In genomic region chr1:153578936-153579335, GRCh38 we compare ENCODE assay signal across 32 cellular contexts. TPM values are rescaled to one million over a fixed set of nuclear protein-coding genes. Genes with fewer than 3 reads are reported as not detected.
A peak's percentile ranks its signal among the peaks of the same experiment; 100 is the strongest.
DNase-seq lines count a peak whose midpoint lies in the region; TF ChIP-seq lines count a peak whose summit lies in the region.
"Had no signal": no experiment of that assay in that cellular context is flagged by ENCODE, and none has a peak within 500 bp of the region (broad histone marks: within the 10 kb centered on the region; RNA-seq: fewer than 3 reads in every experiment).

No MANE protein-coding gene starts in this region.

- no peaks in the 10 kb centered on the region for H3K9me3 ChIP-seq in SJSA1 (replicated peaks)
- no peaks in the 10 kb centered on the region for H3K9me3 ChIP-seq in mesenchymal stem cell (ENCODE audit: control insufficient read depth, low read length)
- no peaks in the 10 kb centered on the region for H3K9me3 ChIP-seq in smooth muscle cell (replicated peaks; ENCODE audit: low read depth)
- H3K9me3 ChIP-seq in effector memory CD4-positive, alpha-beta T cell (ENCODE audit: control insufficient read depth, low read length) = no peaks in the 10 kb centered on the region
- no peaks in the 10 kb centered on the region for H3K9me3 ChIP-seq in H9 (ENCODE audit: control insufficient read depth, low read depth, low read length)
- H3K9me3 ChIP-seq: heart left ventricle, MG63, pancreas had no signal

- H2BK12ac ChIP-seq in mesenchymal stem cell (ENCODE audit: low read length in 2 of 2) (no peak overlapping the region), H9 (ENCODE audit: insufficient read length, low read depth, low read length) (no peak overlapping the region)

- H2BK15ac ChIP-seq in mesenchymal stem cell (ENCODE audit: low read depth, poor library complexity, severe bottlenecking) (no peak overlapping the region), H9 (ENCODE audit: low read depth, low read length) (no peak overlapping the region)

- no peaks in the 10 kb centered on the region for H3K27me3 ChIP-seq in SJSA1 (replicated peaks)
- no peaks in the 10 kb centered on the region for H3K27me3 ChIP-seq in mesenchymal stem cell (ENCODE audit: control insufficient read depth in 1 of 2, insufficient read depth in 1 of 2, low read length in 2 of 2)
- H3K27me3 ChIP-seq in smooth muscle cell (ENCODE audit: low read depth) = no peaks in the 10 kb centered on the region
- H3K27me3 ChIP-seq in effector memory CD4-positive, alpha-beta T cell (replicated peaks; ENCODE audit: control insufficient read depth, insufficient read depth, low read length, poor library complexity, severe bottlenecking) = no peaks in the 10 kb centered on the region
- no peaks in the 10 kb centered on the region for H3K27me3 ChIP-seq in H9 (ENCODE audit: insufficient read depth, low read length)
- H3K27me3 ChIP-seq: BLaER1, foreskin keratinocyte, heart left ventricle, MG63, pancreas had no signal

- H4K20me1 ChIP-seq in smooth muscle cell (ENCODE audit: low read depth) (no peaks in the 10 kb centered on the region), H9 (ENCODE audit: control insufficient read depth, insufficient read depth, insufficient read length) (no peaks in the 10 kb centered on the region)
- H4K20me1 ChIP-seq: BLaER1 had no signal

- DNase-seq in EL (peak; percentile 53), SJSA1 (ENCODE audit: low read depth in 1 of 2, low spot score in 2 of 2) (no peak), mesenchymal stem cell (no peak), smooth muscle cell (lab: John Stamatoyannopoulos, UW; ENCODE audit: unreplicated experiment) (no peak), H9 (no peak), epidermal melanocyte (ENCODE audit: insufficient read length, low spot score) (no peak)
- no peak for DNase-seq in effector memory CD4-positive, alpha-beta T cell
- DNase-seq: activated CD4-positive, alpha-beta T cell treated with anti-CD3 and anti-CD28 coated beads, Interleukin-2, amount 50 U/mL, for 4 hours; activated CD4-positive, CD25-positive, alpha-beta regulatory T cell; activated CD8-positive, alpha-beta memory T cell treated with anti-CD3 and anti-CD28 coated beads, Interleukin-2, amount 10 ng/mL, durations not matched to agents 7 days and 5 days; activated T-cell treated with anti-CD3 and anti-CD28 coated beads, Interleukin-2, amount 50 U/mL, for 72 hours; caudate nucleus; cortex of kidney; DMS153; foreskin keratinocyte; heart left ventricle; KBM-7; MG63; NCI-H1105 treated with DMSO at 0.1 percent for 48 hours; NCI-H187 treated with DMSO at 0.1 percent for 48 hours; NCI-H2171; NCI-H510A; nephron progenitor cell; pancreas; RPMI8226; small intestine; stimulated activated CD4-positive, alpha-beta T cell treated with anti-CD3 and anti-CD28 coated beads, Interleukin-1b, Interleukin-23, amount 100 ng/mL, for 48 hours; stimulated activated naive CD4-positive, alpha-beta T cell treated with Interleukin-2 at 50 U/mL for 16 hours had no signal

- H3K23me2 ChIP-seq in H9 (ENCODE audit: insufficient read length, low read depth, low read length, poor library complexity, severe bottlenecking) = no peaks in the 10 kb centered on the region

- H3K4ac ChIP-seq in mesenchymal stem cell (ENCODE audit: low read depth in 1 of 2, low read length in 2 of 2) (no peak overlapping the region), H9 (ENCODE audit: low read depth, low read length) (no peak overlapping the region)

- no peaks in the 10 kb centered on the region for H3F3A ChIP-seq in smooth muscle cell (ENCODE audit: low read depth)

- peaks cover 0 to 6% (median 0%) of the 10 kb centered on the region in 3 experiments; a peak in 2 of 7 replicates for H3K36me3 Mint-ChIP-seq in H9 (ENCODE audit: insufficient read depth in 1 of 3, low read depth in 3 of 3)
- H3K36me3 Mint-ChIP-seq: activated CD8-positive, alpha-beta memory T cell treated with anti-CD3 and anti-CD28 coated beads, Interleukin-2, amount 10 ng/mL, durations not matched to agents 7 days and 5 days had no signal

- no peak overlapping the region for H4K5ac ChIP-seq in H9 (ENCODE audit: insufficient read length, low read depth, low read length)

- H3K18ac ChIP-seq in mesenchymal stem cell (ENCODE audit: low read depth in 1 of 2, low read length in 2 of 2) (no peak overlapping the region), H9 (ENCODE audit: insufficient read length, low read depth, low read length) (no peak overlapping the region)

- H3K4me3 ChIP-seq in SJSA1 (no peak overlapping the region), mesenchymal stem cell (ENCODE audit: insufficient read depth in 1 of 2, low read depth in 1 of 2, low read length in 2 of 2) (peak overlapping the region in 1 of 2 experiments; percentile 31), smooth muscle cell (no peak overlapping the region)
- no peak overlapping the region for H3K4me3 ChIP-seq in effector memory CD4-positive, alpha-beta T cell (ENCODE audit: insufficient read depth, low read depth, low read length, poor library complexity, severe bottlenecking)
- H3K4me3 ChIP-seq: BLaER1, heart left ventricle, MG63, pancreas had no signal

- H2AK5ac ChIP-seq in mesenchymal stem cell (ENCODE audit: low read length, severe bottlenecking) (peak overlapping the region; percentile 52), H9 (ENCODE audit: insufficient read length, low read length) (no peak overlapping the region)

- H4K91ac ChIP-seq in mesenchymal stem cell (ENCODE audit: low read length) = no peak overlapping the region
- H4K91ac ChIP-seq in H9 (ENCODE audit: insufficient read length, low read depth, low read length) = no peak overlapping the region

- H3K9ac ChIP-seq in mesenchymal stem cell (ENCODE audit: low read length) (peak overlapping the region; percentile 38), smooth muscle cell (ENCODE audit: low read depth) (no peak overlapping the region), H9 (ENCODE audit: extremely low read depth, insufficient read length, low read length) (no peak overlapping the region)
- H3K9ac ChIP-seq: BLaER1 had no signal

- H2BK20ac ChIP-seq in H9 (ENCODE audit: low read depth, low read length, poor library complexity, severe bottlenecking) = no peak overlapping the region

- TF ChIP-seq CTCF in smooth muscle cell (IDR thresholded peaks at IDR 0.05; ENCODE audit: borderline replicate concordance, insufficient read depth, poor library complexity, severe bottlenecking) = no peak
- no peak for TF ChIP-seq CTCF in H9 (conservative IDR thresholded peaks at IDR 0.05)

- H3T11ph ChIP-seq in H9 (ENCODE audit: low read length) = no peak overlapping the region

- H3K9me3 Mint-ChIP-seq in H9 = peaks cover 10 to 11% of the 10 kb centered on the region in 2 experiments; a peak in 4 of 5 replicates
- H3K9me3 Mint-ChIP-seq: activated T-cell treated with anti-CD3 and anti-CD28 coated beads, Interleukin-2, amount 50 U/mL, for 72 hours; T-helper 1 cell treated with Interleukin-12 subunit alpha and Interleukin-12 subunit beta and Interleukin-4 antibody, amounts not matched to agents 30 μg/mL and 1 μg/mL, for 36 hours had no signal

- H3K27me3 Mint-ChIP-seq in H9 (ENCODE audit: low read depth) = no peaks in the 10 kb centered on the region

- H3K36me3 ChIP-seq in SJSA1 = no peaks in the 10 kb centered on the region
- H3K36me3 ChIP-seq in mesenchymal stem cell (ENCODE audit: control insufficient read depth in 1 of 2, insufficient read depth in 2 of 2, low read depth in 1 of 2, low read length in 2 of 2) = peaks cover 0 to 3% of the 10 kb centered on the region in 2 experiments
- no peaks in the 10 kb centered on the region for H3K36me3 ChIP-seq in smooth muscle cell (ENCODE audit: low read depth)
- H3K36me3 ChIP-seq in effector memory CD4-positive, alpha-beta T cell (ENCODE audit: control insufficient read depth, insufficient read depth, low read length) = no peaks in the 10 kb centered on the region
- H3K36me3 ChIP-seq: BLaER1, heart left ventricle, MG63, pancreas had no signal

- no peak overlapping the region for H3K23ac ChIP-seq in mesenchymal stem cell (ENCODE audit: low read length in 2 of 2)
- no peak overlapping the region for H3K23ac ChIP-seq in H9 (ENCODE audit: insufficient read length, low read depth, low read length)

- no peak overlapping the region for H3K14ac ChIP-seq in mesenchymal stem cell (ENCODE audit: low read length in 2 of 2)
- no peak overlapping the region for H3K14ac ChIP-seq in H9 (ENCODE audit: insufficient read depth, low read length)

- no peak overlapping the region for H3K4me3 Mint-ChIP-seq in H9
- H3K4me3 Mint-ChIP-seq: activated CD8-positive, alpha-beta memory T cell treated with anti-CD3 and anti-CD28 coated beads, Interleukin-2, amount 10 ng/mL, durations not matched to agents 7 days and 5 days; activated T-cell treated with anti-CD3 and anti-CD28 coated beads, Interleukin-2, amount 50 U/mL, for 72 hours; nephron progenitor cell; T-helper 1 cell treated with Interleukin-12 subunit alpha and Interleukin-12 subunit beta and Interleukin-4 antibody, amounts not matched to agents 30 μg/mL and 1 μg/mL, for 36 hours had no signal

- no peak overlapping the region for H3K27ac Mint-ChIP-seq in H9
- H3K27ac Mint-ChIP-seq: activated CD8-positive, alpha-beta memory T cell treated with anti-CD3 and anti-CD28 coated beads, Interleukin-2, amount 10 ng/mL, durations not matched to agents 7 days and 5 days; activated T-cell treated with anti-CD3 and anti-CD28 coated beads, Interleukin-2, amount 50 U/mL, for 72 hours; nephron progenitor cell; T-helper 1 cell treated with Interleukin-12 subunit alpha and Interleukin-12 subunit beta and Interleukin-4 antibody, amounts not matched to agents 30 μg/mL and 1 μg/mL, for 36 hours had no signal

- H3K4me2 ChIP-seq in mesenchymal stem cell (ENCODE audit: low read length, poor library complexity, severe bottlenecking) = no peak overlapping the region
- H3K4me2 ChIP-seq in smooth muscle cell = peak overlapping the region; percentile 19
- no peak overlapping the region for H3K4me2 ChIP-seq in H9 (ENCODE audit: insufficient read depth, insufficient read length, low read length)
- H3K4me2 ChIP-seq: BLaER1 had no signal

- no peak overlapping the region for H3K56ac ChIP-seq in H9 (ENCODE audit: insufficient read length, low read depth, low read length)

- no peaks in the 10 kb centered on the region for H3K79me1 ChIP-seq in mesenchymal stem cell (replicated peaks; ENCODE audit: low read length, poor library complexity, severe bottlenecking)
- H3K79me1 ChIP-seq in H9 (ENCODE audit: insufficient read depth, low read depth, low read length, poor library complexity, severe bottlenecking) = no peaks in the 10 kb centered on the region

- H3K27ac ChIP-seq in SJSA1 (peak overlapping the region; percentile 2; the same call in 1 of the 2 replicates), mesenchymal stem cell (ENCODE audit: low read length, poor library complexity, severe bottlenecking) (no peak overlapping the region), smooth muscle cell (ENCODE audit: low read depth) (no peak overlapping the region), H9 (ENCODE audit: insufficient read length, low read depth, low read length) (no peak overlapping the region)
- no peak overlapping the region for H3K27ac ChIP-seq in effector memory CD4-positive, alpha-beta T cell (ENCODE audit: insufficient read depth, low read length, poor library complexity, severe bottlenecking)
- H3K27ac ChIP-seq: BLaER1, foreskin keratinocyte, heart left ventricle, pancreas had no signal

- no peak overlapping the region for H2BK5ac ChIP-seq in mesenchymal stem cell (ENCODE audit: low read depth, low read length, poor library complexity, severe bottlenecking)
- no peak overlapping the region for H2BK5ac ChIP-seq in H9 (ENCODE audit: insufficient read length, low read length)

- H4K8ac ChIP-seq in mesenchymal stem cell (ENCODE audit: low read length) (no peak overlapping the region), H9 (replicated peaks; ENCODE audit: insufficient read length, low read depth, low read length) (no peak overlapping the region)

- no peak overlapping the region for H2BK120ac ChIP-seq in mesenchymal stem cell (ENCODE audit: low read depth, low read length)
- H2BK120ac ChIP-seq in H9 (ENCODE audit: low read depth, low read length, poor library complexity, severe bottlenecking) = no peak overlapping the region

- H3K79me2 ChIP-seq in smooth muscle cell (ENCODE audit: low read depth) (no peaks in the 10 kb centered on the region), H9 (ENCODE audit: insufficient read depth, low read length) (no peaks in the 10 kb centered on the region)

- WGBS in mesenchymal stem cell = 85% methylated on average over 3 of the region's 3 CpGs
- WGBS in smooth muscle cell (ENCODE audit: low lambda C conversion rate) = 84% methylated on average over 3 of the region's 3 CpGs
- WGBS in H9 (ENCODE audit: extremely low coverage, insufficient read length, low lambda C conversion rate) = no CpG with 5 or more reads among the region's 3 CpGs

- H3K4me1 ChIP-seq in SJSA1 (replicated peaks) (peaks cover 20% of the 10 kb centered on the region), mesenchymal stem cell (ENCODE audit: control insufficient read depth, insufficient read depth, low read depth, low read length) (peaks cover 8% of the 10 kb centered on the region), smooth muscle cell (ENCODE audit: low read depth) (peaks cover 15% of the 10 kb centered on the region), H9 (ENCODE audit: insufficient read depth, low read length) (no peaks in the 10 kb centered on the region)
- H3K4me1 ChIP-seq in effector memory CD4-positive, alpha-beta T cell (ENCODE audit: control insufficient read depth, insufficient read depth, low read length, poor library complexity, severe bottlenecking) = no peaks in the 10 kb centered on the region
- H3K4me1 ChIP-seq: heart left ventricle, pancreas had no signal

- H2AFZ ChIP-seq in mesenchymal stem cell (ENCODE audit: low read depth, low read length) (no peak overlapping the region), smooth muscle cell (ENCODE audit: low read depth) (no peak overlapping the region), H9 (ENCODE audit: low read length) (no peak overlapping the region)

- H3K4me1 Mint-ChIP-seq in H9 = peaks cover 18 to 25% of the 10 kb centered on the region in 2 experiments
- H3K4me1 Mint-ChIP-seq: activated CD8-positive, alpha-beta memory T cell treated with anti-CD3 and anti-CD28 coated beads, Interleukin-2, amount 10 ng/mL, durations not matched to agents 7 days and 5 days had no signal

RNA-seq across cellular contexts. Expression of gene S100A2, which starts 13.3 kb away (rescaled TPM):
- total RNA-seq in SJSA1 (2014; rRNA removed; shearing (Covaris generic)) = 5.3 and 15.8 TPM in 2 replicates
- 8.6 TPM for polyA plus RNA-seq in mesenchymal stem cell (2013, experiment 1 of 2)
- polyA plus RNA-seq in mesenchymal stem cell (2013, experiment 2 of 2) = 7.0 TPM
- total RNA-seq in smooth muscle cell = 2.3 and 7.3 TPM in 2 replicates
- 16.6 and 20.4 TPM in 2 replicates for polyA plus RNA-seq in smooth muscle cell
- total RNA-seq in H9 (2021) = 0.57 and 0.92 TPM in 2 replicates
- total RNA-seq: temporal lobe had no signal

RNA-seq across cellular contexts. Expression of gene S100A3, which starts 29.9 kb away (rescaled TPM):
- total RNA-seq in SJSA1 (2014; rRNA removed; shearing (Covaris generic)) = 0.31 and 2.9 TPM in 2 replicates
- polyA plus RNA-seq in mesenchymal stem cell (2013, experiment 1 of 2) = 17.9 TPM
- 18.8 TPM for polyA plus RNA-seq in mesenchymal stem cell (2013, experiment 2 of 2)
- total RNA-seq in smooth muscle cell (11.2 and 13.9 TPM in 2 replicates), H9 (2021) (not detected in 2 replicates)
- polyA plus RNA-seq in smooth muscle cell = 18.0 and 19.8 TPM in 2 replicates
- total RNA-seq: activated CD8-positive, alpha-beta memory T cell treated with anti-CD3 and anti-CD28 coated beads, Interleukin-2, amount 10 ng/mL, durations not matched to agents 7 days and 5 days; activated T-cell treated with anti-CD3 and anti-CD28 coated beads, Interleukin-2, amount 50 U/mL, for 72 hours; temporal lobe; urinary bladder had no signal

RNA-seq across cellular contexts. Expression of gene S100A4, which starts 33.3 kb away (rescaled TPM):
- 5.0 and 9.5 TPM in 2 replicates for total RNA-seq in SJSA1 (2014; rRNA removed; shearing (Covaris generic))
- polyA plus RNA-seq in mesenchymal stem cell (2013, experiment 1 of 2) = 636 TPM
- polyA plus RNA-seq in mesenchymal stem cell (2013, experiment 2 of 2) = 654 TPM
- total RNA-seq in smooth muscle cell = 1,139 and 1,222 TPM in 2 replicates
- polyA plus RNA-seq in smooth muscle cell = 1,491 and 1,802 TPM in 2 replicates
- total RNA-seq in H9 (2021) = 9.0 and 9.3 TPM in 2 replicates

RNA-seq across cellular contexts. Expression of gene S100A16, which starts 34.0 kb away (rescaled TPM):
- 38.8 and 39.8 TPM in 2 replicates for total RNA-seq in SJSA1 (2014; rRNA removed; shearing (Covaris generic))
- 123 TPM for polyA plus RNA-seq in mesenchymal stem cell (2013, experiment 1 of 2)
- 128 TPM for polyA plus RNA-seq in mesenchymal stem cell (2013, experiment 2 of 2)
- total RNA-seq in smooth muscle cell = 198 and 238 TPM in 2 replicates
- polyA plus RNA-seq in smooth muscle cell = 302 and 358 TPM in 2 replicates
- 8.0 and 8.2 TPM in 2 replicates for total RNA-seq in H9 (2021)
- total RNA-seq: activated CD8-positive, alpha-beta memory T cell treated with anti-CD3 and anti-CD28 coated beads, Interleukin-2, amount 10 ng/mL, durations not matched to agents 7 days and 5 days; activated T-cell treated with anti-CD3 and anti-CD28 coated beads, Interleukin-2, amount 50 U/mL, for 72 hours had no signal

RNA-seq across cellular contexts. Expression of gene S100A14, which starts 37.2 kb away (rescaled TPM):
- not detected in 2 replicates for total RNA-seq in SJSA1 (2014; rRNA removed; shearing (Covaris generic))
- polyA plus RNA-seq in mesenchymal stem cell (2013, experiment 1 of 2) = 0.07 TPM
- not detected for polyA plus RNA-seq in mesenchymal stem cell (2013, experiment 2 of 2)
- 20.1 and 25.1 TPM in 2 replicates for total RNA-seq in smooth muscle cell
- 11.0 and 32.7 TPM in 2 replicates for polyA plus RNA-seq in smooth muscle cell
- 0.63 and 0.66 TPM in 2 replicates for total RNA-seq in H9 (2021)
- total RNA-seq: activated CD8-positive, alpha-beta memory T cell treated with anti-CD3 and anti-CD28 coated beads, Interleukin-2, amount 10 ng/mL, durations not matched to agents 7 days and 5 days had no signal

Comparison
In these comparisons a context has a peak if more than half of its experiments do, and no peak if none do; other contexts are left out.
1. RNA of gene S100A4, which starts 33.3 kb away (total RNA-seq): 1,139 to 1,222 TPM in smooth muscle cell; 5.0 to 9.5 TPM in SJSA1 and 9.0 to 9.3 TPM in H9; every median in the first group is over 100 times any median in the second.